ENCODE assay signal across 8 cellular contexts in the genomic region with DNA sequence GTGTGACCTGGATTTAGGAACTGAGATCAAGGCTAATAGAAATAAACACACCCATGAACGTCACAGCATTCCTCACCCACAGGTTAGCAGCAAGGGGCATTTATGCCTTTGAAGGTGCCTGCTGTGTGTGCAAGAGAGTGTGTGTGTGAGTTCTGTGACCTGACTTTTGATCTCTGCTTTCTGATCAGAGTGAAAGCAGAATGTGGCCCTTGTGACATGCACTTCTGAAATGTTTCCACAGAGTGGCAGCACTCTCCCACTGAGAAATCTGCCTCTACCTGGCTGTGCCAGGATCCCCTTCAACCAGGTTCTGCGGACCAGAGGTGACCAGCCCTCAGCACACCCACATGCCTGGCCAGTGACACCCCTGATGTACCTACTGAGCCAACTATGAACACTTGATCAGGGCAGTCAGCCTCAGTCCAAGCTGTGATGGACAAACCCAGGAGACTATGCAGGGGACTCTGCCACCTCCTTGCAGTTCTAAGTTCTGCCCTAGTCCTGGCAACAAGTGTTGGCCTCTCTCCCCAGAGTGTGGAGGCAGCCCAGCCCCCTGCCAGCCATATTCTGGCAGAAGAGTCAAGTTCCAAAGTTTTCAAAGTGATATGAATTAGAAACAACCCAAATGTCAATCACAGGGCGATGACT. TPM values are rescaled to one million over a fixed set of nuclear protein-coding genes. Genes with fewer than 3 reads are reported as not detected.
DNase-seq lines count a peak whose midpoint lies in the region; ATAC-seq and TF ChIP-seq lines count a peak whose summit lies in the region.

No MANE protein-coding gene starts in this region.

- no peak overlapping the region for H2BK15ac ChIP-seq in IMR-90 (ENCODE audit: low read depth, low read length)

- no peak overlapping the region for H3K18ac ChIP-seq in IMR-90 (ENCODE audit: low read depth, low read length)

- intact Hi-C loops in IMR-90 (cut with micrococcal nuclease): loop anchor here (1.0 kb wide), 1 partner anchor 189 kb away; no protein-coding TSS in a partner anchor
- intact Hi-C loops in esophagus muscularis mucosa (cut with DNase I): no loop called here

- POLR2A ChIA-PET in IMR-90 (lab: Charles Lee; ENCODE audit: unreplicated experiment): no interaction called here

- H3K9me1 ChIP-seq in IMR-90 (ENCODE audit: insufficient read depth, low read length): no peaks in the 10 kb centered on the region

- H2AK9ac ChIP-seq in IMR-90 (replicated peaks; ENCODE audit: low read depth, low read length, poor library complexity): peak overlapping the region; percentile 55

- no peaks in the 10 kb centered on the region for H3K9me3 ChIP-seq in IMR-90 (ENCODE audit: control insufficient read depth, insufficient read depth, low read length)
- H3K9me3 ChIP-seq in SU-DHL-6 (ENCODE audit: insufficient read depth, low read length): no peaks in the 10 kb centered on the region
- H3K9me3 ChIP-seq in esophagus muscularis mucosa: no peaks in the 10 kb centered on the region

- no peak overlapping the region for H2BK5ac ChIP-seq in IMR-90 (ENCODE audit: low read depth, low read length, poor library complexity, severe bottlenecking)

- no peak overlapping the region for H2BK120ac ChIP-seq in IMR-90 (ENCODE audit: low read depth, low read length)

- in situ Hi-C loops in IMR-90 (cut with MboI; ENCODE audit: low sequenced_read_pairs): no loop called here

- H3K4me2 ChIP-seq in IMR-90 (ENCODE audit: low read depth, low read length) (no peak overlapping the region), SU-DHL-6 (ENCODE audit: low read depth, low read length, poor library complexity, severe bottlenecking) (no peak overlapping the region)

- no peaks in the 10 kb centered on the region for H3K79me1 ChIP-seq in IMR-90 (ENCODE audit: low read depth in 1 of 2, low read length in 2 of 2)

- ATAC-seq in GM19395 (IDR thresholded peaks at IDR 0.05; ENCODE audit: unreplicated experiment) (peak; percentile 80), IMR-90 (ENCODE audit: low read depth) (no peak)

- no peaks in the 10 kb centered on the region for H3F3A ChIP-seq in SU-DHL-6 (ENCODE audit: insufficient read depth)

- H3K14ac ChIP-seq in IMR-90 (replicated peaks; ENCODE audit: low read depth, low read length): no peak overlapping the region

- no peak; the same call in 1 of the 2 replicates for TF ChIP-seq RAD21 in IMR-90 (IDR thresholded peaks at IDR 0.05; ENCODE audit: low read length)

- H3K27ac ChIP-seq in IMR-90 (ENCODE audit: insufficient read depth, low read length) (no peak overlapping the region), SU-DHL-6 (ENCODE audit: low read depth, low read length) (no peak overlapping the region), esophagus muscularis mucosa (replicated peaks in 1 of 4) (no peak overlapping the region), coronary artery (no peak overlapping the region)

- no peak overlapping the region for H3K23ac ChIP-seq in IMR-90 (ENCODE audit: low read depth, low read length)

- H3K4me3 Mint-ChIP-seq in neural crest cell: no peak overlapping the region

- H3K4ac ChIP-seq in IMR-90 (ENCODE audit: low read depth, low read length): no peak overlapping the region

- no peak for TF ChIP-seq EP300 in esophagus muscularis mucosa (IDR thresholded peaks at IDR 0.05)

- no peak overlapping the region for H2AK5ac ChIP-seq in IMR-90 (ENCODE audit: low read depth, low read length)

- H2AFZ ChIP-seq in IMR-90 (replicated peaks; ENCODE audit: low read length, poor library complexity) (peak overlapping the region; percentile 71), SU-DHL-6 (ENCODE audit: low read depth, low read length, severe bottlenecking) (no peak overlapping the region)

- H3K9me3 Mint-ChIP-seq in neural crest cell: peaks cover 2% of the 10 kb centered on the region

- H3K4me3 ChIP-seq in IMR-90 (ENCODE audit: insufficient read depth, low read depth, low read length) (no peak overlapping the region), SU-DHL-6 (ENCODE audit: insufficient read depth, low read length, poor library complexity, severe bottlenecking) (no peak overlapping the region), esophagus muscularis mucosa (no peak overlapping the region), coronary artery (no peak overlapping the region)

- no peaks in the 10 kb centered on the region for H3K27me3 Mint-ChIP-seq in neural crest cell (ENCODE audit: low read depth)

- peak; percentile 13 for DNase-seq in DMS114 treated with DMSO at 0.1 percent for 48 hours (lab: John Stamatoyannopoulos, UW; ENCODE audit: unreplicated experiment)
- no peak for DNase-seq in IMR-90
- no peak for DNase-seq in esophagus muscularis mucosa (ENCODE audit: extremely low spot score)
- DNase-seq in neural crest cell (ENCODE audit: low read depth, low spot score): peak; percentile 29
- no peak for DNase-seq in coronary artery (ENCODE audit: low spot score)
- DNase-seq in epidermal melanocyte (ENCODE audit: insufficient read length, low spot score): no peak

- H3K56ac ChIP-seq in IMR-90 (ENCODE audit: extremely low read depth, insufficient read depth, low read length): no peak overlapping the region; the same call in 1 of the 2 replicates

- no peaks in the 10 kb centered on the region for H3K9me2 ChIP-seq in SU-DHL-6 (replicated peaks; ENCODE audit: insufficient read depth, low read length)

- dilution Hi-C loops in IMR-90 (cut with HindIII; ENCODE audit: low sequenced_read_pairs, unreplicated experiment): no loop called here

- no peaks in the 10 kb centered on the region for H3K36me3 ChIP-seq in IMR-90 (ENCODE audit: control insufficient read depth, insufficient read depth, low read length)
- no peaks in the 10 kb centered on the region for H3K36me3 ChIP-seq in SU-DHL-6 (ENCODE audit: low read length)
- no peaks in the 10 kb centered on the region for H3K36me3 ChIP-seq in esophagus muscularis mucosa

- H3K79me2 ChIP-seq in SU-DHL-6 (ENCODE audit: insufficient read depth, low read length): no peaks in the 10 kb centered on the region

- no peaks in the 10 kb centered on the region for H3K36me3 Mint-ChIP-seq in neural crest cell (ENCODE audit: low read depth)

- TF ChIP-seq CTCF in IMR-90 (conservative IDR thresholded peaks at IDR 0.05; ENCODE audit: low read depth, low read length) (peak; percentile 26; the same call in 1 of the 2 replicates), SU-DHL-6 (IDR thresholded peaks at IDR 0.05; ENCODE audit: insufficient read depth, low read length, poor library complexity, severe bottlenecking) (peak; percentile 55), esophagus muscularis mucosa (IDR thresholded peaks at IDR 0.05) (peak; percentile 27 to 47 (median 41)), neural crest cell (conservative IDR thresholded peaks at IDR 0.05) (peak; percentile 78), coronary artery (IDR thresholded peaks at IDR 0.05) (no peak)

- H4K8ac ChIP-seq in IMR-90 (ENCODE audit: low read depth in 2 of 2, low read length in 2 of 2): no peak overlapping the region

- H3K9ac ChIP-seq in IMR-90 (ENCODE audit: low read depth, low read length) (no peak overlapping the region), SU-DHL-6 (ENCODE audit: low read length) (no peak overlapping the region)

- no peak overlapping the region for H4K5ac ChIP-seq in IMR-90 (ENCODE audit: low read depth, low read length)

- H4K91ac ChIP-seq in IMR-90 (ENCODE audit: insufficient read depth, low read depth, low read length): no peak overlapping the region

- H3K27me3 ChIP-seq in IMR-90 (ENCODE audit: control insufficient read depth, insufficient read depth, low read length) (no peaks in the 10 kb centered on the region), SU-DHL-6 (ENCODE audit: low read length) (no peaks in the 10 kb centered on the region), esophagus muscularis mucosa (peaks cover 0 to 23% (median 0%) of the 10 kb centered on the region in 4 donors)

- H2BK20ac ChIP-seq in IMR-90 (ENCODE audit: low read depth, low read length): no peak overlapping the region

- BruUV-seq in IMR-90 (replicated peaks; lab: Mats Ljungman, UMichigan): no TSS peak

- CTCF ChIA-PET in IMR-90 (lab: Yijun Ruan, JAX): no interaction called here

- H3K4me1 Mint-ChIP-seq in neural crest cell: peaks cover 13% of the 10 kb centered on the region

- no peak overlapping the region for H3K27ac Mint-ChIP-seq in neural crest cell (ENCODE audit: unreplicated experiment)

- WGBS in IMR-90 (ENCODE audit: extremely low coverage in 2 of 2, insufficient read length in 1 of 2), 2 experiments: no CpG with 5 or more reads among the region's 3 CpGs
- WGBS in esophagus muscularis mucosa: 63% methylated on average over 2 of the region's 3 CpGs

- TF ChIP-seq POLR2A in IMR-90 (IDR thresholded peaks at IDR 0.05; ENCODE audit: low read depth, low read length) (no peak), esophagus muscularis mucosa (IDR thresholded peaks at IDR 0.05; ENCODE audit: low read depth) (no peak)

- no peaks in the 10 kb centered on the region for H4K20me1 ChIP-seq in IMR-90 (ENCODE audit: insufficient read depth, low read length)
- H4K20me1 ChIP-seq in SU-DHL-6 (ENCODE audit: low read depth, low read length): no peaks in the 10 kb centered on the region

- no peaks in the 10 kb centered on the region for H3K4me1 ChIP-seq in IMR-90 (ENCODE audit: control insufficient read depth, insufficient read depth, low read length)
- H3K4me1 ChIP-seq in esophagus muscularis mucosa: no peaks in the 10 kb centered on the region

TF ChIP-seq in IMR-90, 13 proteins besides CTCF, POLR2A, EP300 and RAD21 (continues in another document):
- no peak for TF ChIP-seq RCOR1 (IDR thresholded peaks at IDR 0.05; ENCODE audit: insufficient replicate concordance, low read length)
- TF ChIP-seq, protein P1, sequence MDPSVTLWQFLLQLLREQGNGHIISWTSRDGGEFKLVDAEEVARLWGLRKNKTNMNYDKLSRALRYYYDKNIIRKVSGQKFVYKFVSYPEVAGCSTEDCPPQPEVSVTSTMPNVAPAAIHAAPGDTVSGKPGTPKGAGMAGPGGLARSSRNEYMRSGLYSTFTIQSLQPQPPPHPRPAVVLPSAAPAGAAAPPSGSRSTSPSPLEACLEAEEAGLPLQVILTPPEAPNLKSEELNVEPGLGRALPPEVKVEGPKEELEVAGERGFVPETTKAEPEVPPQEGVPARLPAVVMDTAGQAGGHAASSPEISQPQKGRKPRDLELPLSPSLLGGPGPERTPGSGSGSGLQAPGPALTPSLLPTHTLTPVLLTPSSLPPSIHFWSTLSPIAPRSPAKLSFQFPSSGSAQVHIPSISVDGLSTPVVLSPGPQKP (IDR thresholded peaks at IDR 0.05; ENCODE audit: borderline replicate concordance, low read depth, low read length): no peak

RNA-seq across cellular contexts. Expression of a gene that starts 41.0 kb away (rescaled TPM):
- total RNA-seq in IMR-90 (2012; rRNA removed) (not detected in 2 replicates), esophagus muscularis mucosa (1 to 10 TPM; 1.7 to 3.9 (median 2.5) TPM), neural crest cell (6.7 and 6.8 TPM in 2 replicates)
- polyA plus RNA-seq in IMR-90 (2012; rRNA removed): not detected in 2 replicates
- not detected in 2 replicates for polyA plus RNA-seq in IMR-90 (2012; cell fraction: cytosol; rRNA removed)
- polyA plus RNA-seq in IMR-90 (2012; cell fraction: nucleus; rRNA removed; ENCODE audit: low replicate concordance): not detected in 2 replicates

RNA-seq across cellular contexts. Expression of a gene that starts 47.4 kb away (rescaled TPM):
- total RNA-seq in IMR-90 (2012; rRNA removed): not detected in 2 replicates
- not detected in 2 replicates for polyA plus RNA-seq in IMR-90 (2012; rRNA removed)
- not detected in 2 replicates for polyA plus RNA-seq in IMR-90 (2012; cell fraction: cytosol; rRNA removed)
- not detected in 2 replicates for polyA plus RNA-seq in IMR-90 (2012; cell fraction: nucleus; rRNA removed; ENCODE audit: low replicate concordance)
- under 1 TPM in 3 of 4 donors, not detected in 1; 0.32 to 0.98 (median 0.33) TPM for total RNA-seq in esophagus muscularis mucosa
- total RNA-seq in neural crest cell: not detected in 2 replicates

Comparison
In these comparisons a context has a peak if more than half of its experiments do, and no peak if none do; other contexts are left out.
1. DNase-seq: peak in DMS114 treated with DMSO at 0.1 percent for 48 hours (single experiment) and neural crest cell (single experiment); none in IMR-90 (single experiment), esophagus muscularis mucosa (single experiment), coronary artery (single experiment) and epidermal melanocyte (single experiment).